In genomic region chr6:12245360-12245759, GRCh38 we compare ENCODE assay signal across 24 cellular contexts.
"Had no signal": no experiment of that assay in that cellular context is flagged by ENCODE, and none has a peak within 500 bp of the region (broad histone marks: within the 10 kb centered on the region; RNA-seq: fewer than 3 reads in every experiment).

No MANE protein-coding gene starts in this region.

- H2AFZ ChIP-seq: parathyroid adenoma had no signal

- H3K4me3 Mint-ChIP-seq: activated naive CD8-positive, alpha-beta T cell; brain; endodermal cell; nephron; stimulated activated naive B cell treated with anti-CD40 and anti-IgM and Interleukin-4, amounts not matched to agents 10 μg/mL and 1 μg/mL and 100 μg/mL, for 72 hours had no signal

- H3K36me3 ChIP-seq: adrenal gland, ascending aorta, esophagus muscularis mucosa, left ventricle myocardium inferior, stomach, tibial artery had no signal

- H3K4me3 ChIP-seq: adrenal gland, ascending aorta, esophagus muscularis mucosa, left ventricle myocardium inferior, lung, mucosa of descending colon, psoas muscle, stomach, tibial artery had no signal

- ATAC-seq: mucosa of descending colon; psoas muscle; stimulated activated naive B cell treated with anti-CD40 and anti-IgM and Interleukin-4, amounts not matched to agents 10 μg/mL and 1 μg/mL and 100 μg/mL, for 72 hours had no signal

- H3K9me3 ChIP-seq: adrenal gland, ascending aorta, esophagus muscularis mucosa, left ventricle myocardium inferior, mucosa of descending colon, psoas muscle, stomach, tibial artery had no signal

- H3K9me3 Mint-ChIP-seq: brain; endodermal cell; nephron; stimulated activated naive B cell treated with anti-CD40 and anti-IgM and Interleukin-4, amounts not matched to agents 10 μg/mL and 1 μg/mL and 100 μg/mL, for 72 hours had no signal

- H3K27ac ChIP-seq: adrenal gland, ascending aorta, esophagus muscularis mucosa, left ventricle myocardium inferior, parathyroid adenoma, psoas muscle, stomach, tibial artery had no signal

- H3K79me2 ChIP-seq: parathyroid adenoma had no signal

- H3K4me1 ChIP-seq: ascending aorta, esophagus muscularis mucosa, left ventricle myocardium inferior, parathyroid adenoma, psoas muscle, stomach, tibial artery had no signal

- H3K27ac Mint-ChIP-seq: activated naive CD8-positive, alpha-beta T cell; brain; endodermal cell; nephron; stimulated activated naive B cell treated with anti-CD40 and anti-IgM and Interleukin-4, amounts not matched to agents 10 μg/mL and 1 μg/mL and 100 μg/mL, for 72 hours had no signal

- DNase-seq: activated CD4-positive, alpha-beta T cell treated with anti-CD3 and anti-CD28 coated beads for 4 hours; activated CD4-positive, alpha-beta T cell treated with anti-CD3 and anti-CD28 coated beads, Interleukin-2, amount 50 U/mL, for 48 hours; activated CD8-positive, alpha-beta memory T cell treated with anti-CD3 and anti-CD28 coated beads for 24 hours; activated effector memory CD4-positive, alpha-beta T cell treated with Interleukin-2 at 50 U/mL for 16 hours; activated naive CD4-positive, alpha-beta T cell treated with Interleukin-2 at 50 U/mL for 16 hours; adrenal gland; caudate nucleus; cortex of kidney; left ventricle myocardium inferior; mucosa of descending colon; psoas muscle; stimulated activated CD4-positive, alpha-beta T cell treated with anti-CD3 and anti-CD28 coated beads, Interleukin-15, amount 100 ng/mL, for 24 hours; stimulated activated CD4-positive, alpha-beta T cell treated with anti-CD3 and anti-CD28 coated beads, Interleukin-2, amount 100 ng/mL, for 24 hours; stimulated activated naive B cell treated with anti-CD40 and anti-IgM and Interleukin-4, amounts not matched to agents 10 μg/mL and 1 μg/mL and 100 μg/mL, for 72 hours; stomach; tibial artery had no signal

- H3K4me1 Mint-ChIP-seq: brain had no signal

- H3K36me3 Mint-ChIP-seq: activated naive CD8-positive, alpha-beta T cell; brain; stimulated activated naive B cell treated with anti-CD40 and anti-IgM and Interleukin-4, amounts not matched to agents 10 μg/mL and 1 μg/mL and 100 μg/mL, for 72 hours had no signal

- H3K27me3 ChIP-seq: adrenal gland, ascending aorta, esophagus muscularis mucosa, stomach, tibial artery had no signal
